9 cellular contexts compared by ENCODE assay signal in genomic region chr22:49964136-49964492, GRCh38. TPM values are rescaled to one million over a fixed set of nuclear protein-coding genes. Genes with fewer than 3 reads are reported as not detected.
DNase-seq lines count a peak whose midpoint lies in the region; ATAC-seq and TF ChIP-seq lines count a peak whose summit lies in the region.
"Had no signal": no experiment of that assay in that cellular context is flagged by ENCODE, and none has a peak within 500 bp of the region (broad histone marks: within the 10 kb centered on the region; RNA-seq: fewer than 3 reads in every experiment).

No MANE protein-coding gene starts in this region.

- H3K27me3 ChIP-seq in CD8-positive, alpha-beta T cell (ENCODE audit: insufficient read depth, low read length) = no peaks in the 10 kb centered on the region

- TF ChIP-seq CTCF in CD8-positive, alpha-beta T cell (IDR thresholded peaks at IDR 0.05) = no peak
- TF ChIP-seq CTCF in epithelial cell of proximal tubule (conservative IDR thresholded peaks at IDR 0.05; ENCODE audit: low read depth, low read length) (no peak), osteocyte (IDR thresholded peaks at IDR 0.05) (no peak)

- H3K4me1 ChIP-seq in CD8-positive, alpha-beta T cell (ENCODE audit: insufficient read depth, low read length) = peaks cover 40% of the 10 kb centered on the region

- no peaks in the 10 kb centered on the region for H3K9me3 Mint-ChIP-seq in CD8-positive, alpha-beta T cell
- H3K9me3 Mint-ChIP-seq in osteocyte (ENCODE audit: unreplicated experiment) = no peaks in the 10 kb centered on the region

- H3K36me3 ChIP-seq in CD8-positive, alpha-beta T cell (ENCODE audit: insufficient read depth, low read length) = peaks cover 14% of the 10 kb centered on the region

- no peaks in the 10 kb centered on the region for H3K9me3 ChIP-seq in CD8-positive, alpha-beta T cell (ENCODE audit: low read length)

- H3K4me3 ChIP-seq in CD8-positive, alpha-beta T cell (ENCODE audit: low read depth, low read length) = no peak overlapping the region
- H3K4me3 ChIP-seq in epithelial cell of proximal tubule (ENCODE audit: low read depth, low read length) = peak overlapping the region; percentile 87

- H3K4me3 Mint-ChIP-seq in CD8-positive, alpha-beta T cell = peak overlapping the region; percentile 65
- peak overlapping the region; percentile 65 for H3K4me3 Mint-ChIP-seq in osteocyte (ENCODE audit: unreplicated experiment)

- POLR2A ChIA-PET in CD8-positive, alpha-beta T cell (lab: Charles Lee) = no interaction called here

- intact Hi-C loops in CD8-positive, alpha-beta T cell (cut with DNase I, micrococcal nuclease) = loop anchor here (5.0 to 10.0 kb wide), 2 partner anchors 112 to 561 kb away; partner anchors contain the start of genes SCO2 (in 1 of the 2) and ZBED4 (in 1 of the 2)

- peak in 4 of 7 experiments; percentile 46 to 65 (median 62) for DNase-seq in CD8-positive, alpha-beta T cell
- DNase-seq in T-helper 1 cell = peak in 3 of 5 donors; percentile 14 to 26 (median 25)
- DNase-seq in epithelial cell of proximal tubule (ENCODE audit: low read depth) = no peak
- no peak for DNase-seq in osteocyte (ENCODE audit: extremely low spot score, unreplicated experiment)
- no peak for DNase-seq in cerebellar nuclear complex (lab: John Stamatoyannopoulos, UW)
- no peak for DNase-seq in GM19238 (ENCODE audit: insufficient read length, low spot score)
- no peak for DNase-seq in NCI-H1105 (lab: John Stamatoyannopoulos, UW)
- DNase-seq: NCI-H146 had no signal

- H3K36me3 Mint-ChIP-seq in CD8-positive, alpha-beta T cell = peaks cover 18% of the 10 kb centered on the region
- peaks cover 7% of the 10 kb centered on the region for H3K36me3 Mint-ChIP-seq in osteocyte (ENCODE audit: unreplicated experiment)

- H3K4me1 Mint-ChIP-seq in CD8-positive, alpha-beta T cell (ENCODE audit: low read depth) = peaks cover 25% of the 10 kb centered on the region
- H3K4me1 Mint-ChIP-seq in osteocyte (ENCODE audit: unreplicated experiment) = peaks cover 35% of the 10 kb centered on the region

- CTCF ChIA-PET in CD8-positive, alpha-beta T cell (lab: Charles Lee) = no interaction called here

- ATAC-seq in CD8-positive, alpha-beta T cell = no peak
- no peak for ATAC-seq in GM18858 (IDR thresholded peaks at IDR 0.05; ENCODE audit: unreplicated experiment)

- H3K27me3 Mint-ChIP-seq in CD8-positive, alpha-beta T cell (ENCODE audit: low read depth) = no peaks in the 10 kb centered on the region
- no peaks in the 10 kb centered on the region for H3K27me3 Mint-ChIP-seq in osteocyte (ENCODE audit: unreplicated experiment)

- peak overlapping the region; percentile 82 for H3K27ac Mint-ChIP-seq in CD8-positive, alpha-beta T cell
- peak overlapping the region; percentile 64 for H3K27ac Mint-ChIP-seq in osteocyte (ENCODE audit: unreplicated experiment)

- H3K27ac ChIP-seq in CD8-positive, alpha-beta T cell (ENCODE audit: low read depth, low read length) = no peak overlapping the region

RNA-seq across cellular contexts. Expression of gene PIM3, which starts 3.5 kb away (rescaled TPM):
- total RNA-seq in CD8-positive, alpha-beta T cell = 100 to 1,000 TPM; 316 to 328 TPM
- total RNA-seq in epithelial cell of proximal tubule (37.5 and 49.3 TPM in 2 replicates), osteocyte (18.6 TPM in 2 replicates)

RNA-seq across cellular contexts. Expression of gene CRELD2, which starts 45.7 kb away (rescaled TPM):
- total RNA-seq in CD8-positive, alpha-beta T cell = 10 to 100 TPM; 26.3 to 28.1 TPM
- total RNA-seq in epithelial cell of proximal tubule = 48.8 and 54.1 TPM in 2 replicates
- 54.9 and 55.5 TPM in 2 replicates for total RNA-seq in osteocyte

RNA-seq across cellular contexts. Expression of gene ALG12, which starts 45.9 kb away (rescaled TPM):
- 10 to 100 TPM; 11.4 to 15.2 TPM for total RNA-seq in CD8-positive, alpha-beta T cell
- total RNA-seq in epithelial cell of proximal tubule (16.4 and 24.5 TPM in 2 replicates), osteocyte (27.1 and 27.9 TPM in 2 replicates)

RNA-seq across cellular contexts. Expression of gene IL17REL, which starts 48.5 kb away (rescaled TPM):
- total RNA-seq in CD8-positive, alpha-beta T cell = not detected
- total RNA-seq in epithelial cell of proximal tubule = not detected in 2 replicates
- not detected in 2 replicates for total RNA-seq in osteocyte

Comparison
In these comparisons a context has a peak if more than half of its experiments do, and no peak if none do; other contexts are left out.
1. DNase-seq: peak in CD8-positive, alpha-beta T cell (4 of 7) and T-helper 1 cell (3 of 5); none in epithelial cell of proximal tubule (single experiment), osteocyte (single experiment), cerebellar nuclear complex (0 of 2), GM19238 (single experiment) and NCI-H1105 (single experiment).